8 cellular contexts compared by ENCODE assay signal in genomic region chr20:11553603-11554002, GRCh38.
A peak's percentile ranks its signal among the peaks of the same experiment; 100 is the strongest.
DNase-seq lines count a peak whose midpoint lies in the region; ATAC-seq and TF ChIP-seq lines count a peak whose summit lies in the region.

No MANE protein-coding gene starts in this region.

- no peak for DNase-seq in AG09319 (ENCODE audit: extremely low read depth, low read depth)
- peak; percentile 5 for DNase-seq in HS-5 (ENCODE audit: low read depth)
- peak; percentile 23 for DNase-seq in SW480 (ENCODE audit: low spot score)
- DNase-seq in hepatic stellate cell (ENCODE audit: low spot score): peak; percentile 6
- no peak for DNase-seq in mesenteric fat pad (ENCODE audit: low spot score)
- no peak for DNase-seq in activated effector memory CD4-positive, alpha-beta T cell treated with anti-CD3 and anti-CD28 coated beads, Interleukin-2, amount 50 U/mL, for 16 hours
- DNase-seq in globus pallidus (ENCODE audit: low spot score): no peak

- ATAC-seq in GM21529 (IDR thresholded peaks at IDR 0.05; ENCODE audit: unreplicated experiment): no peak

- peak; percentile 18 for TF ChIP-seq CTCF in AG09319 (IDR thresholded peaks at IDR 0.05; ENCODE audit: low read depth, low read length)

Comparison
In these comparisons a context has a peak if more than half of its experiments do, and no peak if none do; other contexts are left out.
1. DNase-seq: peak in HS-5 (single experiment), SW480 (single experiment) and hepatic stellate cell (single experiment); none in AG09319 (single experiment), mesenteric fat pad (single experiment), activated effector memory CD4-positive, alpha-beta T cell treated with anti-CD3 and anti-CD28 coated beads, Interleukin-2, amount 50 U/mL, for 16 hours (single experiment) and globus pallidus (single experiment).